Comparison of ENCODE assay signal across 16 cellular contexts in genomic region chr12:54019924-54020586, GRCh38. TPM values are rescaled to one million over a fixed set of nuclear protein-coding genes. Genes with fewer than 3 reads are reported as not detected.
DNase-seq lines count a peak whose midpoint lies in the region; ATAC-seq, FAIRE-seq and TF ChIP-seq lines count a peak whose summit lies in the region.
"Had no signal": no experiment of that assay in that cellular context is flagged by ENCODE, and none has a peak within 500 bp of the region (broad histone marks: within the 10 kb centered on the region; RNA-seq: fewer than 3 reads in every experiment).

No MANE protein-coding gene starts in this region.

- ATAC-seq in A549 = no peak
- no peak for ATAC-seq in central memory CD8-positive, alpha-beta T cell (replicated peaks; ENCODE audit: extremely low read depth, poor library complexity, severe bottlenecking)

- DNase-seq in A549 (ENCODE audit: low read depth in 1 of 2, low spot score in 1 of 2) = no peak
- DNase-seq in central memory CD8-positive, alpha-beta T cell (ENCODE audit: low spot score in 2 of 2) = no peak
- DNase-seq in myocyte (ENCODE audit: low read depth) = peak; percentile 91
- DNase-seq in stimulated activated naive CD4-positive, alpha-beta T cell (lab: John Stamatoyannopoulos, UW) = no peak
- no peak for DNase-seq in NCI-H187 treated with DMSO at 0.1 percent for 48 hours (lab: John Stamatoyannopoulos, UW)
- no peak for DNase-seq in NCI-H774 (lab: John Stamatoyannopoulos, UW)
- DNase-seq in inferior parietal cortex (ENCODE audit: extremely low spot score) = no peak
- DNase-seq: activated CD4-positive, CD25-positive, alpha-beta regulatory T cell; activated gamma-delta T cell; KBM-7; NCI-H748 treated with DMSO at 0.1 percent for 48 hours had no signal

- no peaks in the 10 kb centered on the region for H3K36me3 Mint-ChIP-seq in IgD-negative memory B cell
- peaks cover 7% of the 10 kb centered on the region for H3K36me3 Mint-ChIP-seq in central memory CD8-positive, alpha-beta T cell (ENCODE audit: insufficient read depth)

- CTCF ChIA-PET in A549 (lab: Yijun Ruan, JAX) = interaction anchor here (1.0 to 27.9 kb wide), 5 partner anchors 8 to 194 kb away, joined by 3 to 476 read pairs (median 54); partner anchors contain the start of genes HOXC5, HOXC6 and SMUG1

- H3K4me3 Mint-ChIP-seq in IgD-negative memory B cell = peak overlapping the region in 2 of 4 donors; percentile 49 to 74
- peak overlapping the region; percentile 8 for H3K4me3 Mint-ChIP-seq in central memory CD8-positive, alpha-beta T cell

- 74% methylated on average over 10 of the region's 10 CpGs for WGBS in A549 (ENCODE audit: missing lambda C conversion rate)

- TF ChIP-seq CTCF in A549 (IDR thresholded peaks at IDR 0.05) = no peak

- H3K4me1 Mint-ChIP-seq in IgD-negative memory B cell = peaks cover 6 to 14% (median 9%) of the 10 kb centered on the region in 3 donors
- H3K4me1 Mint-ChIP-seq in central memory CD8-positive, alpha-beta T cell = peaks cover 25% of the 10 kb centered on the region

- peaks cover 0 to 2% (median 0%) of the 10 kb centered on the region in 3 donors for H3K9me3 Mint-ChIP-seq in IgD-negative memory B cell
- H3K9me3 Mint-ChIP-seq in central memory CD8-positive, alpha-beta T cell = no peaks in the 10 kb centered on the region

- peak overlapping the region in 1 of 2 experiments; percentile 99; a peak in 4 of 6 replicates for H3K27ac ChIP-seq in A549
- H3K27ac ChIP-seq: C4-2B, parathyroid adenoma had no signal

- H3K9me3 ChIP-seq in A549 = no peaks in the 10 kb centered on the region

- no peak for TF ChIP-seq RAD21 in A549 (conservative IDR thresholded peaks at IDR 0.05 in 1 of 2, IDR thresholded peaks at IDR 0.05 in 1 of 2)

- peaks cover 51% of the 10 kb centered on the region for H3K27me3 Mint-ChIP-seq in IgD-negative memory B cell
- peaks cover 48% of the 10 kb centered on the region for H3K27me3 Mint-ChIP-seq in central memory CD8-positive, alpha-beta T cell

- POLR2A ChIA-PET in A549 (lab: Yijun Ruan, JAX) = no interaction called here

- no peak for FAIRE-seq in A549 (lab: Jason Lieb, UNC)
- FAIRE-seq: GM12892 had no signal

- H3K4me2 ChIP-seq in A549 = peak overlapping the region; percentile 96

- no peak for TF ChIP-seq POLR2A in A549 (IDR thresholded peaks at IDR 0.05; ENCODE audit: low read length)

- H3K4me1 ChIP-seq in A549 = peaks cover 34% of the 10 kb centered on the region
- H3K4me1 ChIP-seq: parathyroid adenoma had no signal

- peak overlapping the region in 2 of 3 donors; percentile 83 to 96 for H3K27ac Mint-ChIP-seq in IgD-negative memory B cell
- peak overlapping the region; percentile 3 for H3K27ac Mint-ChIP-seq in central memory CD8-positive, alpha-beta T cell (ENCODE audit: low read depth)

- no peak for TF ChIP-seq EP300 in A549 (IDR thresholded peaks at IDR 0.05)

- H3K4me3 ChIP-seq in A549 = no peak overlapping the region

TF ChIP-seq in A549, 52 proteins besides CTCF, POLR2A, EP300 and RAD21:
- TF ChIP-seq CHD4 (IDR thresholded peaks at IDR 0.05; ENCODE audit: borderline replicate concordance) (no peak), RFX5 (IDR thresholded peaks at IDR 0.05) (no peak), EHMT2 (IDR thresholded peaks at IDR 0.05; ENCODE audit: low read depth) (no peak), RARB (CRISPR knock-in tag; IDR thresholded peaks at IDR 0.05) (no peak), CHD2 (IDR thresholded peaks at IDR 0.05; ENCODE audit: low read length, partially characterized antibody) (no peak), NR3C1 (IDR thresholded peaks at IDR 0.05) (no peak), HEYL (CRISPR knock-in tag; IDR thresholded peaks at IDR 0.05) (no peak), NPAS2 (CRISPR knock-in tag; IDR thresholded peaks at IDR 0.05; ENCODE audit: borderline replicate concordance) (no peak), BHLHE40 (IDR thresholded peaks at IDR 0.05; ENCODE audit: low read depth, low read length) (no peak), CBX2 (IDR thresholded peaks at IDR 0.05; ENCODE audit: borderline replicate concordance, low read depth) (no peak), TP53 (CRISPR knock-in tag; IDR thresholded peaks at IDR 0.05) (no peak), PBX3 (IDR thresholded peaks at IDR 0.05) (no peak), EHF (CRISPR knock-in tag; IDR thresholded peaks at IDR 0.05) (no peak), MAZ (IDR thresholded peaks at IDR 0.05; ENCODE audit: borderline replicate concordance, low read depth, low read length) (no peak), CBX8 (IDR thresholded peaks at IDR 0.05) (no peak), ATOH8 (CRISPR knock-in tag; IDR thresholded peaks at IDR 0.05; ENCODE audit: low read depth) (no peak)

RNA-seq across cellular contexts. Expression of gene HOXC6, which starts 8.2 kb away (rescaled TPM):
- polyA plus RNA-seq in A549 (2011; rRNA removed) (3.9 and 5.2 TPM in 2 replicates), A549 (2017; fragmentation: RNase III; extraction: RNeasy Plus Mini Kit Qiagen cat#74134 plus additional on column Dnase treatment) (5.0 to 6.0 TPM (median 5.5 TPM) in 3 replicates), IgD-negative memory B cell (not detected)
- polyA plus RNA-seq in A549 (2012; cell fraction: cytosol; rRNA removed) = 5.2 and 6.2 TPM in 2 replicates
- 9.9 and 11.6 TPM in 2 replicates for polyA plus RNA-seq in A549 (2012; cell fraction: nucleus; rRNA removed)
- polyA minus RNA-seq in A549 (2011; rRNA and poly(A)+ RNA removed) = 3.9 and 4.7 TPM in 2 replicates
- 1.6 and 2.3 TPM in 2 replicates for total RNA-seq in myocyte
- polyA plus RNA-seq in myocyte (2012) = 21.8 TPM
- total RNA-seq: dermis microvascular lymphatic vessel endothelial cell had no signal

RNA-seq across cellular contexts. Expression of gene HOXC8, which starts 11.3 kb away (rescaled TPM):
- polyA plus RNA-seq in A549 (2011; rRNA removed) (4.1 and 5.4 TPM in 2 replicates), A549 (2017; fragmentation: RNase III; extraction: RNeasy Plus Mini Kit Qiagen cat#74134 plus additional on column Dnase treatment) (5.3 to 5.7 TPM (median 5.4 TPM) in 3 replicates), IgD-negative memory B cell (not detected)
- 4.1 and 5.5 TPM in 2 replicates for polyA plus RNA-seq in A549 (2012; cell fraction: cytosol; rRNA removed)
- polyA plus RNA-seq in A549 (2012; cell fraction: nucleus; rRNA removed) = 2.0 and 2.4 TPM in 2 replicates
- 1.8 and 2.3 TPM in 2 replicates for polyA minus RNA-seq in A549 (2011; rRNA and poly(A)+ RNA removed)
- 9.9 and 11.4 TPM in 2 replicates for total RNA-seq in myocyte
- 23.7 TPM for polyA plus RNA-seq in myocyte (2012)
- total RNA-seq: dermis microvascular lymphatic vessel endothelial cell had no signal

RNA-seq across cellular contexts. Expression of gene HOXC5, which starts 12.8 kb away (rescaled TPM):
- polyA plus RNA-seq in A549 (2011; rRNA removed) (0.41 and 0.49 TPM in 2 replicates), A549 (2017; fragmentation: RNase III; extraction: RNeasy Plus Mini Kit Qiagen cat#74134 plus additional on column Dnase treatment) (0.64 to 1.1 TPM (median 0.98 TPM) in 3 replicates), IgD-negative memory B cell (not detected)
- 0.83 and 1.1 TPM in 2 replicates for polyA plus RNA-seq in A549 (2012; cell fraction: cytosol; rRNA removed)
- polyA plus RNA-seq in A549 (2012; cell fraction: nucleus; rRNA removed) = 1.2 and 1.8 TPM in 2 replicates
- polyA minus RNA-seq in A549 (2011; rRNA and poly(A)+ RNA removed) = 0.29 TPM in 1 of 2 replicates, not detected in the other
- total RNA-seq in myocyte = 1.2 and 1.4 TPM in 2 replicates
- 0.71 TPM for polyA plus RNA-seq in myocyte (2012)
- total RNA-seq: dermis microvascular lymphatic vessel endothelial cell had no signal

RNA-seq across cellular contexts. Expression of gene HOXC9, which starts 20.1 kb away (rescaled TPM):
- polyA plus RNA-seq in A549 (2011; rRNA removed) (2.3 and 5.2 TPM in 2 replicates), A549 (2017; fragmentation: RNase III; extraction: RNeasy Plus Mini Kit Qiagen cat#74134 plus additional on column Dnase treatment) (5.7 to 6.6 TPM (median 6.2 TPM) in 3 replicates), IgD-negative memory B cell (not detected)
- polyA plus RNA-seq in A549 (2012; cell fraction: cytosol; rRNA removed) = 5.7 and 8.3 TPM in 2 replicates
- polyA plus RNA-seq in A549 (2012; cell fraction: nucleus; rRNA removed) = 5.1 and 6.8 TPM in 2 replicates
- 0.29 and 0.88 TPM in 2 replicates for polyA minus RNA-seq in A549 (2011; rRNA and poly(A)+ RNA removed)
- 9.6 and 11.7 TPM in 2 replicates for total RNA-seq in myocyte
- 11.8 TPM for polyA plus RNA-seq in myocyte (2012)

RNA-seq across cellular contexts. Expression of gene HOXC4, which starts 33.6 kb away (rescaled TPM):
- 1.3 and 1.5 TPM in 2 replicates for polyA plus RNA-seq in A549 (2011; rRNA removed)
- 1.6 and 2.0 TPM in 2 replicates for polyA plus RNA-seq in A549 (2012; cell fraction: cytosol; rRNA removed)
- polyA plus RNA-seq in A549 (2012; cell fraction: nucleus; rRNA removed) = 1.5 and 1.7 TPM in 2 replicates
- polyA plus RNA-seq in A549 (2017; fragmentation: RNase III; extraction: RNeasy Plus Mini Kit Qiagen cat#74134 plus additional on column Dnase treatment) = 2.8 to 4.0 TPM (median 3.5 TPM) in 3 replicates
- 0.19 TPM in 1 of 2 replicates, not detected in the other for polyA minus RNA-seq in A549 (2011; rRNA and poly(A)+ RNA removed)
- polyA plus RNA-seq in IgD-negative memory B cell = 2.3 TPM
- total RNA-seq in myocyte = 2.3 and 2.6 TPM in 2 replicates
- polyA plus RNA-seq in myocyte (2012) = 14.3 TPM
- total RNA-seq: dermis microvascular lymphatic vessel endothelial cell had no signal
